In genomic region chr20:10665791-10666190, GRCh38 we compare ENCODE assay signal across 12 cellular contexts. TPM values are rescaled to one million over a fixed set of nuclear protein-coding genes. Genes with fewer than 3 reads are reported as not detected.
A peak's percentile ranks its signal among the peaks of the same experiment; 100 is the strongest.
DNase-seq lines count a peak whose midpoint lies in the region; ATAC-seq and TF ChIP-seq lines count a peak whose summit lies in the region.
"Had no signal": no experiment of that assay in that cellular context is flagged by ENCODE, and none has a peak within 500 bp of the region (broad histone marks: within the 10 kb centered on the region; RNA-seq: fewer than 3 reads in every experiment).

No MANE protein-coding gene starts in this region.

- DNase-seq in Calu3 (no peak), chondrocyte (ENCODE audit: low spot score) (no peak), right cardiac atrium (no peak), psoas muscle (no peak), NCI-H1105 treated with DMSO at 0.1 percent for 48 hours (lab: John Stamatoyannopoulos, UW) (no peak), HCEC 1CT (no peak)
- DNase-seq: activated effector memory CD4-positive, alpha-beta T cell treated with Interleukin-2 at 50 U/mL for 16 hours; dorsolateral prefrontal cortex; NCI-H2171 had no signal

- CTCF ChIA-PET in Calu3 (lab: Charles Lee), result interaction anchor here (0.9 to 1.8 kb wide), 2 partner anchors 274 to 601 kb away, joined by 3 to 4 read pairs; no protein-coding TSS in a partner anchor

- TF ChIP-seq CTCF in Calu3 (IDR thresholded peaks at IDR 0.05; ENCODE audit: unreplicated experiment) (no peak), chondrocyte (IDR thresholded peaks at IDR 0.05) (no peak), psoas muscle (IDR thresholded peaks at IDR 0.05) (no peak)

- peaks cover 100% of the 10 kb centered on the region for H3K36me3 Mint-ChIP-seq in Calu3 (ENCODE audit: insufficient read depth, unreplicated experiment)
- peaks cover 63% of the 10 kb centered on the region for H3K36me3 Mint-ChIP-seq in chondrocyte (ENCODE audit: low read depth)

- H3K4me1 Mint-ChIP-seq in Calu3 (ENCODE audit: low read depth, unreplicated experiment) (peaks cover 55% of the 10 kb centered on the region), chondrocyte (ENCODE audit: low read depth) (peaks cover 96% of the 10 kb centered on the region)

- H3K9me3 ChIP-seq in right cardiac atrium (ENCODE audit: control insufficient read depth, low read length) (no peaks in the 10 kb centered on the region), psoas muscle (no peaks in the 10 kb centered on the region)

- peaks cover 0 to 48% of the 10 kb centered on the region in 2 donors for H3K36me3 ChIP-seq in psoas muscle (ENCODE audit: insufficient read depth in 1 of 2, low read depth in 1 of 2)

- H3K27ac Mint-ChIP-seq in Calu3 (ENCODE audit: unreplicated experiment) (peak overlapping the region; percentile 85), chondrocyte (ENCODE audit: unreplicated experiment) (peak overlapping the region; percentile 90)

- BruUV-seq in Calu3 (replicated peaks; lab: Mats Ljungman, UMichigan), result no TSS peak

- WGBS in right cardiac atrium, result 34% methylated on average over 6 of the region's 6 CpGs
- 16 to 43% (median 16%) methylated on average over 6 of the region's 6 CpGs for WGBS in psoas muscle, 3 donors

- ATAC-seq in right cardiac atrium (peak; percentile 3 to 10), psoas muscle (peak; percentile 39 to 66 (median 61)), HG02588 (IDR thresholded peaks at IDR 0.05; ENCODE audit: unreplicated experiment) (no peak), HG03439 (IDR thresholded peaks at IDR 0.05; ENCODE audit: unreplicated experiment) (no peak)
- ATAC-seq: activated CD4-positive, CD25-positive, alpha-beta regulatory T cell treated with anti-CD3 and anti-CD28 coated beads, Interleukin-2, amount 50 U/mL, for 24 hours had no signal

- H3K4me3 ChIP-seq in right cardiac atrium (ENCODE audit: low read length) (no peak overlapping the region), psoas muscle (peak overlapping the region; percentile 97)

- H3K4me3 Mint-ChIP-seq in Calu3 (ENCODE audit: low read depth, unreplicated experiment) (peak overlapping the region; percentile 82), chondrocyte (ENCODE audit: unreplicated experiment) (peak overlapping the region; percentile 98)

- H3K9me3 Mint-ChIP-seq in Calu3 (ENCODE audit: low read depth, unreplicated experiment) (no peaks in the 10 kb centered on the region), chondrocyte (ENCODE audit: low read depth) (no peaks in the 10 kb centered on the region)

- H3K4me1 ChIP-seq in right cardiac atrium (ENCODE audit: control insufficient read depth, insufficient read depth, low read length) (peaks cover 32% of the 10 kb centered on the region), psoas muscle (peaks cover 51% of the 10 kb centered on the region)

- H3K27ac ChIP-seq in right cardiac atrium (ENCODE audit: low read length) (peak overlapping the region; percentile 70), psoas muscle (peak overlapping the region; percentile 61)

- intact Hi-C loops in Calu3 (cut with micrococcal nuclease; ENCODE audit: unreplicated experiment) (loop anchor here (10.0 kb wide), 1 partner anchor 111 kb away; no protein-coding TSS in a partner anchor), right cardiac atrium (cut with DNase I) (no loop called here), psoas muscle (cut with DNase I) (loop anchor here (5.0 to 10.0 kb wide), 2 partner anchors 191 to 607 kb away; no protein-coding TSS in a partner anchor)

- H3K27me3 Mint-ChIP-seq in Calu3 (ENCODE audit: unreplicated experiment) (no peaks in the 10 kb centered on the region), chondrocyte (ENCODE audit: low read depth) (no peaks in the 10 kb centered on the region)

- no peaks in the 10 kb centered on the region for H3K27me3 ChIP-seq in right cardiac atrium (ENCODE audit: control insufficient read depth, insufficient read depth)
- no peaks in the 10 kb centered on the region for H3K27me3 ChIP-seq in psoas muscle (ENCODE audit: insufficient read depth in 3 of 3, low read length in 2 of 3)
- H3K27me3 ChIP-seq: dorsolateral prefrontal cortex had no signal

RNA-seq across cellular contexts. Expression of gene JAG1, which starts 8.0 kb away (rescaled TPM):
- total RNA-seq in Calu3 (2022) (156 and 245 TPM in 2 replicates), chondrocyte (161 to 510 TPM (median 505 TPM) in 3 replicates), right cardiac atrium (10 to 100 TPM; 23.2 to 33.6 (median 30.0) TPM), psoas muscle (10 to 100 TPM; 10.4 to 35.4 (median 16.0) TPM)
- polyA plus RNA-seq in right cardiac atrium (12.2 TPM), psoas muscle (1 to 10 TPM; 5.4 to 6.5 (median 5.6) TPM)

Comparison
In these comparisons a context has a peak if more than half of its experiments do, and no peak if none do; other contexts are left out.
1. ATAC-seq: peak in right cardiac atrium (2 of 2) and psoas muscle (4 of 4); none in HG02588 (single experiment) and HG03439 (single experiment).
2. intact Hi-C loops: an anchor here in Calu3 (10.0 kb wide) and psoas muscle (5.0 to 10.0 kb wide); none called in right cardiac atrium.